ENCODE assay signal across 16 cellular contexts in genomic region chr19:15253076-15253475, GRCh38. TPM values are rescaled to one million over a fixed set of nuclear protein-coding genes. Genes with fewer than 3 reads are reported as not detected.
DNase-seq lines count a peak whose midpoint lies in the region; ATAC-seq and TF ChIP-seq lines count a peak whose summit lies in the region.
"Had no signal": no experiment of that assay in that cellular context is flagged by ENCODE, and none has a peak within 500 bp of the region (broad histone marks: within the 10 kb centered on the region; RNA-seq: fewer than 3 reads in every experiment).

No MANE protein-coding gene starts in this region.

- TF ChIP-seq RAD21 in SK-N-SH (IDR thresholded peaks at IDR 0.05; ENCODE audit: low read length), result no peak

- no peaks in the 10 kb centered on the region for H3K9me3 Mint-ChIP-seq in osteocyte (ENCODE audit: unreplicated experiment)
- H3K9me3 Mint-ChIP-seq: memory B cell, T-cell had no signal

- no peaks in the 10 kb centered on the region for H3K9me2 ChIP-seq in SK-N-SH

- H3K4me1 ChIP-seq in SK-N-SH (ENCODE audit: control insufficient read depth in 1 of 2, insufficient read depth in 2 of 2, low read depth in 1 of 2, low read length in 1 of 2) (peaks cover 17 to 47% of the 10 kb centered on the region in 2 experiments), tibial nerve (peaks cover 13 to 68% (median 54%) of the 10 kb centered on the region in 4 donors)

- H3K27ac Mint-ChIP-seq in osteocyte (ENCODE audit: unreplicated experiment), result peak overlapping the region; percentile 98
- H3K27ac Mint-ChIP-seq: memory B cell, T-cell had no signal

- ATAC-seq in SK-N-SH treated with all-trans-retinoic acid at 6 μM for 48 hours (no peak), GM18505 (IDR thresholded peaks at IDR 0.05; ENCODE audit: unreplicated experiment) (no peak)
- ATAC-seq: T-cell had no signal

- H3K36me3 Mint-ChIP-seq in osteocyte (ENCODE audit: unreplicated experiment), result peaks cover 40% of the 10 kb centered on the region

- peaks cover 64% of the 10 kb centered on the region for H3K4me1 Mint-ChIP-seq in osteocyte (ENCODE audit: unreplicated experiment)

- peaks cover 81% of the 10 kb centered on the region for H3K79me2 ChIP-seq in SK-N-SH (ENCODE audit: insufficient read depth)

- TF ChIP-seq EP300 in SK-N-SH (IDR thresholded peaks at IDR 0.05; ENCODE audit: borderline replicate concordance in 1 of 2, low read depth in 1 of 2, low read length in 1 of 2), result no peak
- no peak for TF ChIP-seq EP300 in tibial nerve (IDR thresholded peaks at IDR 0.05)

- TF ChIP-seq CTCF in SK-N-SH (IDR thresholded peaks at IDR 0.05) (no peak), osteocyte (IDR thresholded peaks at IDR 0.05) (no peak), tibial nerve (IDR thresholded peaks at IDR 0.05) (no peak)

- peak overlapping the region in 1 of 2 experiments; percentile 97; a peak in 2 of 4 replicates for H3K27ac ChIP-seq in SK-N-SH (ENCODE audit: low read depth in 2 of 2, low read length in 1 of 2)
- H3K27ac ChIP-seq in caudate nucleus (ENCODE audit: low read depth, low read length), result peak overlapping the region; percentile 58
- peak overlapping the region in 3 of 4 donors; percentile 0 to 95 (median 92) for H3K27ac ChIP-seq in tibial nerve

- H3K36me3 ChIP-seq in SK-N-SH (replicated peaks in 1 of 2; ENCODE audit: control insufficient read depth in 1 of 2, insufficient read depth in 2 of 2, low read length in 1 of 2) (peaks cover 35 to 68% of the 10 kb centered on the region in 2 experiments), tibial nerve (peaks cover 12 to 59% (median 34%) of the 10 kb centered on the region in 3 donors)

- H4K20me1 ChIP-seq in SK-N-SH (ENCODE audit: insufficient read depth), result peaks cover 78% of the 10 kb centered on the region

- DNase-seq in SK-N-SH, result no peak
- DNase-seq in caudate nucleus (lab: John Stamatoyannopoulos, UW), result no peak
- DNase-seq in osteocyte (ENCODE audit: extremely low spot score, unreplicated experiment), result no peak
- DNase-seq in tibial nerve (ENCODE audit: low spot score in 2 of 2), result no peak
- DNase-seq in 8988T, result no peak
- no peak for DNase-seq in stimulated activated CD4-positive, alpha-beta T cell treated with anti-CD3 and anti-CD28 coated beads, Interleukin-4, amount 100 ng/mL, for 1 hour
- DNase-seq: colonic mucosa; COR-L47; NCI-H446; stimulated activated CD4-positive, alpha-beta T cell treated with anti-CD3 and anti-CD28 coated beads, Interleukin-4, amount 100 ng/mL, for 4 hours; stimulated activated naive CD4-positive, alpha-beta T cell treated with Interleukin-2 at 50 U/mL for 16 hours; T-cell had no signal

- POLR2A ChIA-PET in SK-N-SH (lab: Yijun Ruan, JAX), result no interaction called here

- no peaks in the 10 kb centered on the region for H3K27me3 Mint-ChIP-seq in osteocyte (ENCODE audit: unreplicated experiment)
- H3K27me3 Mint-ChIP-seq: memory B cell, T-cell had no signal

- TF ChIP-seq POLR2A in tibial nerve (IDR thresholded peaks at IDR 0.05) (no peak), GM18505 (IDR thresholded peaks at IDR 0.05; ENCODE audit: borderline replicate concordance, extremely low read depth, insufficient read depth, insufficient read length) (no peak)

- H3K4me3 Mint-ChIP-seq in osteocyte (ENCODE audit: unreplicated experiment), result no peak overlapping the region
- H3K4me3 Mint-ChIP-seq: memory B cell, T-cell had no signal

- 86% methylated on average over 1 of the region's 8 CpGs for WGBS in SK-N-SH (ENCODE audit: low lambda C conversion rate)
- WGBS in tibial nerve, 2 donors, result 68 to 75% methylated on average over 8 of the region's 8 CpGs

- CTCF ChIA-PET in SK-N-SH (lab: Yijun Ruan, JAX), result interaction anchor here (1.0 to 7.2 kb wide), 14 partner anchors 9 to 169 kb away, joined by 3 to 39 read pairs (median 3); no protein-coding TSS in a partner anchor

- H3K4me3 ChIP-seq in SK-N-SH (ENCODE audit: low read depth in 2 of 2, low read length in 1 of 2), result no peak overlapping the region
- H3K4me3 ChIP-seq in tibial nerve, result no peak overlapping the region
- H3K4me3 ChIP-seq: colonic mucosa had no signal

- H3K27me3 ChIP-seq in SK-N-SH (ENCODE audit: insufficient read depth) (no peaks in the 10 kb centered on the region), tibial nerve (no peaks in the 10 kb centered on the region)
- H3K27me3 ChIP-seq: colonic mucosa had no signal

- H2AFZ ChIP-seq in SK-N-SH (ENCODE audit: low read depth), result no peak overlapping the region

- H3K4me2 ChIP-seq in SK-N-SH, result 0 out of 2 replicates have a peak overlapping the region, but pooled peaks have one; percentile 76

- H3F3A ChIP-seq in SK-N-SH (replicated peaks; ENCODE audit: insufficient read depth), result peaks cover 33% of the 10 kb centered on the region

- H3K9me3 ChIP-seq in SK-N-SH, result no peaks in the 10 kb centered on the region
- H3K9me3 ChIP-seq in tibial nerve, result no peaks in the 10 kb centered on the region
- H3K9me3 ChIP-seq: colonic mucosa had no signal

- no peak overlapping the region for H3K9ac ChIP-seq in SK-N-SH

TF ChIP-seq in SK-N-SH, 30 proteins besides CTCF, POLR2A, EP300 and RAD21 (continues in another document):
- TF ChIP-seq GABPA (IDR thresholded peaks at IDR 0.05; ENCODE audit: low read depth) (no peak), POLR2AphosphoS5 (IDR thresholded peaks at IDR 0.05; ENCODE audit: low read depth, low read length) (no peak), FOXM1 (IDR thresholded peaks at IDR 0.05; ENCODE audit: low read depth) (no peak), NRF1 (IDR thresholded peaks at IDR 0.05; ENCODE audit: low read depth, low read length) (no peak), USF1 (IDR thresholded peaks at IDR 0.05; ENCODE audit: borderline replicate concordance, low read depth) (no peak), MEF2A (IDR thresholded peaks at IDR 0.05; ENCODE audit: borderline replicate concordance, low read depth) (no peak), MAX (IDR thresholded peaks at IDR 0.05; ENCODE audit: low read depth) (no peak), FOXJ3 (CRISPR knock-in tag; IDR thresholded peaks at IDR 0.05) (no peak), NFIC (IDR thresholded peaks at IDR 0.05; ENCODE audit: borderline replicate concordance) (no peak), RCOR1 (IDR thresholded peaks at IDR 0.05; ENCODE audit: low read length) (no peak), TCF12 (IDR thresholded peaks at IDR 0.05) (no peak)

TF ChIP-seq in SK-N-SH treated with all-trans-retinoic acid at 6 μM for 48 hours, 23 proteins besides CTCF, POLR2A, EP300 and RAD21:
- no peak for TF ChIP-seq ESRRG (CRISPR knock-in tag; IDR thresholded peaks at IDR 0.05)
- no peak for TF ChIP-seq ZNF8 (CRISPR knock-in tag; IDR thresholded peaks at IDR 0.05)
- no peak for TF ChIP-seq PATZ1 (CRISPR knock-in tag; IDR thresholded peaks at IDR 0.05; ENCODE audit: borderline replicate concordance)
TF ChIP-seq in SK-N-SH treated with all-trans-retinoic acid at 6 μM for 48 hours: peak in this region for 0.

RNA-seq across cellular contexts. Expression of gene EPHX3, which starts 20.8 kb away (rescaled TPM):
- 0.15 and 0.28 TPM in 2 replicates for polyA plus RNA-seq in SK-N-SH (2012; rRNA removed)
- polyA plus RNA-seq in SK-N-SH (2012; cell fraction: cytosol; rRNA removed), result 0.03 and 0.04 TPM in 2 replicates
- polyA plus RNA-seq in SK-N-SH (2012; cell fraction: nucleus; rRNA removed), result 0.65 and 1.2 TPM in 2 replicates
- not detected in 2 replicates for total RNA-seq in osteocyte
- total RNA-seq in tibial nerve, result under 1 TPM in 1 of 4 donors, not detected in 3; 0.20 TPM
- total RNA-seq: HT1080 had no signal

RNA-seq across cellular contexts. Expression of gene NOTCH3, which starts 52.3 kb away (rescaled TPM):
- 4.5 and 7.0 TPM in 2 replicates for polyA plus RNA-seq in SK-N-SH (2012; rRNA removed)
- 2.8 and 5.1 TPM in 2 replicates for polyA plus RNA-seq in SK-N-SH (2012; cell fraction: cytosol; rRNA removed)
- polyA plus RNA-seq in SK-N-SH (2012; cell fraction: nucleus; rRNA removed), result 9.9 and 11.8 TPM in 2 replicates
- total RNA-seq in osteocyte, result 178 and 200 TPM in 2 replicates
- 10 to 100 TPM; 34.3 to 86.1 (median 53.2) TPM for total RNA-seq in tibial nerve
